In the genomic region with DNA sequence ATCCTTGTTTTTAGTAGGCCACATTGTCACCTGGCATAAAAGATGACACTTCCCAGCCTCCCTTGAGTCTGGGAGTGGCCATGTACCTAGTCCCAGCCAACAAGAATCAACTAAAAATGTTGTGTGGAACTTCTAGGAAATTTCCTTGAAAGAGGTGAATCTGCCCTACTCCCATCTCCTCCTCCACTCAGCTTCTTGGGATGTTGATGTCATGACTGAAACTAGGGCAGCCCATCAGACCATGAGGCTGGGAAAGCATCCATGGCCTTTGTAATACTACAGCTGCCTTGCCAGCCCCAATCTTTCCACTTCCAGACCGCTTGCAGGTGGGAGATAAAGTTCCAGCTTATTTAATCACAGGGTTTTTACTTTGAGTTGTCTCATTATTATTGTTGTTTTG, we compare ENCODE assay signal across 22 cellular contexts.
DNase-seq lines count a peak whose midpoint lies in the region; ATAC-seq and TF ChIP-seq lines count a peak whose summit lies in the region.
"Had no signal": no experiment of that assay in that cellular context is flagged by ENCODE, and none has a peak within 500 bp of the region (broad histone marks: within the 10 kb centered on the region; RNA-seq: fewer than 3 reads in every experiment).

No MANE protein-coding gene starts in this region.

- H3K27ac ChIP-seq in HEK293 (ENCODE audit: extremely low read depth, low read depth, low read length) (no peak overlapping the region), breast epithelium (peak overlapping the region; percentile 56 to 66), gastroesophageal sphincter (peak overlapping the region in 1 of 4 donors; percentile 30), PC-9 (no peak overlapping the region)
- H3K27ac ChIP-seq: epithelial cell of prostate, neural progenitor cell had no signal

- DNase-seq in breast epithelium (ENCODE audit: low spot score in 2 of 2) (no peak), omental fat pad (ENCODE audit: low spot score) (no peak), NCI-H748 treated with DMSO at 0.1 percent for 48 hours (lab: John Stamatoyannopoulos, UW) (no peak), PC-9 (no peak)
- DNase-seq: activated CD4-positive, alpha-beta memory T cell treated with anti-CD3 and anti-CD28 coated beads for 36 hours; activated gamma-delta T cell; activated naive CD8-positive, alpha-beta T cell treated with anti-CD3 and anti-CD28 coated beads, Interleukin-2, amount 50 U/mL, for 24 hours; CD4-positive, alpha-beta T cell; DMS 273 treated with DMSO at 0.1 percent for 48 hours; glutamatergic neuron; left colon; MG63; mucosa of descending colon; NCI-H1436 treated with DMSO at 0.1 percent for 48 hours; NCI-H2171 treated with DMSO at 0.1 percent for 48 hours; NCI-H526 had no signal

- TF ChIP-seq POLR2A in breast epithelium (IDR thresholded peaks at IDR 0.05) (no peak), gastroesophageal sphincter (IDR thresholded peaks at IDR 0.05) (no peak)

- H3K9me2 ChIP-seq in PC-9 (ENCODE audit: insufficient read depth): 0 out of 2 replicates have a peak, but pooled peaks cover under 1% of the 10 kb centered on the region

- intact Hi-C loops in breast epithelium (cut with DNase I; ENCODE audit: low total_unique reads) (no loop called here), PC-9 (cut with micrococcal nuclease; ENCODE audit: unreplicated experiment) (no loop called here)

- no peaks in the 10 kb centered on the region for H3F3A ChIP-seq in PC-9 (ENCODE audit: insufficient read depth, low read depth)

- no peaks in the 10 kb centered on the region for H4K20me1 ChIP-seq in PC-9 (ENCODE audit: insufficient read depth)

- no peaks in the 10 kb centered on the region for H3K4me1 ChIP-seq in HEK293 (ENCODE audit: control insufficient read depth, insufficient read depth, low read length)
- peaks cover 0 to 7% of the 10 kb centered on the region in 2 donors for H3K4me1 ChIP-seq in breast epithelium
- peaks cover 0 to 33% (median 0%) of the 10 kb centered on the region in 3 donors for H3K4me1 ChIP-seq in gastroesophageal sphincter
- no peaks in the 10 kb centered on the region for H3K4me1 ChIP-seq in PC-9 (replicated peaks; ENCODE audit: insufficient read depth)

- BruUV-seq in PC-9 (replicated peaks; lab: Mats Ljungman, UMichigan): no TSS peak

- H3K4me3 ChIP-seq in HEK293 (ENCODE audit: low read depth, low read length) (no peak overlapping the region), breast epithelium (no peak overlapping the region), gastroesophageal sphincter (no peak overlapping the region), PC-9 (no peak overlapping the region)
- H3K4me3 ChIP-seq: MG63, mucosa of descending colon, neural progenitor cell had no signal

- POLR2A ChIA-PET in HEK293 (lab: Yijun Ruan, JAX) (no interaction called here), PC-9 (lab: Charles Lee; ENCODE audit: unreplicated experiment) (no interaction called here)

- H3K79me2 ChIP-seq in PC-9 (ENCODE audit: low read depth): no peaks in the 10 kb centered on the region

- H3K36me3 ChIP-seq in HEK293 (ENCODE audit: control insufficient read depth in 2 of 2, insufficient read depth in 1 of 2, low read length in 2 of 2): no peaks in the 10 kb centered on the region
- no peaks in the 10 kb centered on the region for H3K36me3 ChIP-seq in breast epithelium
- H3K36me3 ChIP-seq in gastroesophageal sphincter: no peaks in the 10 kb centered on the region
- H3K36me3 ChIP-seq in PC-9 (ENCODE audit: low read depth): no peaks in the 10 kb centered on the region
- H3K36me3 ChIP-seq: MG63, neural progenitor cell had no signal

- CTCF ChIA-PET in HEK293 (lab: Yijun Ruan, JAX) (interaction anchor here (0.7 kb wide), 1 partner anchor 16 kb away, joined by 3 read pairs; no protein-coding TSS in a partner anchor), PC-9 (lab: Charles Lee) (no interaction called here)

- H2AFZ ChIP-seq in PC-9: no peak overlapping the region
- H2AFZ ChIP-seq: neural progenitor cell had no signal

- WGBS in gastroesophageal sphincter (ENCODE audit: low coverage in 1 of 2), 2 donors: 67 to 83% methylated on average over 1 of the region's 1 CpG

- TF ChIP-seq EP300 in gastroesophageal sphincter (IDR thresholded peaks at IDR 0.05): no peak

- no peak overlapping the region for H3K4me2 ChIP-seq in PC-9
- H3K4me2 ChIP-seq: neural progenitor cell had no signal

- ATAC-seq in gastroesophageal sphincter (peak; percentile 48), omental fat pad (ENCODE audit: low FRiP score) (peak; percentile 60), HG02763 (IDR thresholded peaks at IDR 0.05; ENCODE audit: unreplicated experiment) (no peak), HG03439 (IDR thresholded peaks at IDR 0.05; ENCODE audit: unreplicated experiment) (no peak)
- ATAC-seq: activated naive CD8-positive, alpha-beta T cell treated with anti-CD3 and anti-CD28 coated beads, Interleukin-2, amount 50 U/mL, for 24 hours; left colon; mucosa of descending colon had no signal

- TF ChIP-seq CTCF in HEK293 (tag by site-specific recombination; IDR thresholded peaks at IDR 0.05) (no peak), breast epithelium (IDR thresholded peaks at IDR 0.05) (no peak), gastroesophageal sphincter (IDR thresholded peaks at IDR 0.05) (no peak), omental fat pad (IDR thresholded peaks at IDR 0.05) (no peak), PC-9 (conservative IDR thresholded peaks at IDR 0.05) (no peak)

- H3K27me3 ChIP-seq in breast epithelium (no peaks in the 10 kb centered on the region), gastroesophageal sphincter (no peaks in the 10 kb centered on the region), PC-9 (ENCODE audit: insufficient read depth, low read depth) (no peaks in the 10 kb centered on the region)
- H3K27me3 ChIP-seq: MG63, neural progenitor cell had no signal

- H3K9me3 ChIP-seq in HEK293 (ENCODE audit: control insufficient read depth, insufficient read depth, low read depth, low read length) (no peaks in the 10 kb centered on the region), breast epithelium (no peaks in the 10 kb centered on the region), gastroesophageal sphincter (no peaks in the 10 kb centered on the region), PC-9 (ENCODE audit: insufficient read depth, low read depth) (no peaks in the 10 kb centered on the region)
- H3K9me3 ChIP-seq: MG63, mucosa of descending colon had no signal

TF ChIP-seq in HEK293, 187 proteins besides CTCF, POLR2A, EP300 and RAD21:
- TF ChIP-seq ZNF776 (tag by site-specific recombination; IDR thresholded peaks at IDR 0.05; ENCODE audit: borderline replicate concordance): no peak
- TF ChIP-seq, protein P1, sequence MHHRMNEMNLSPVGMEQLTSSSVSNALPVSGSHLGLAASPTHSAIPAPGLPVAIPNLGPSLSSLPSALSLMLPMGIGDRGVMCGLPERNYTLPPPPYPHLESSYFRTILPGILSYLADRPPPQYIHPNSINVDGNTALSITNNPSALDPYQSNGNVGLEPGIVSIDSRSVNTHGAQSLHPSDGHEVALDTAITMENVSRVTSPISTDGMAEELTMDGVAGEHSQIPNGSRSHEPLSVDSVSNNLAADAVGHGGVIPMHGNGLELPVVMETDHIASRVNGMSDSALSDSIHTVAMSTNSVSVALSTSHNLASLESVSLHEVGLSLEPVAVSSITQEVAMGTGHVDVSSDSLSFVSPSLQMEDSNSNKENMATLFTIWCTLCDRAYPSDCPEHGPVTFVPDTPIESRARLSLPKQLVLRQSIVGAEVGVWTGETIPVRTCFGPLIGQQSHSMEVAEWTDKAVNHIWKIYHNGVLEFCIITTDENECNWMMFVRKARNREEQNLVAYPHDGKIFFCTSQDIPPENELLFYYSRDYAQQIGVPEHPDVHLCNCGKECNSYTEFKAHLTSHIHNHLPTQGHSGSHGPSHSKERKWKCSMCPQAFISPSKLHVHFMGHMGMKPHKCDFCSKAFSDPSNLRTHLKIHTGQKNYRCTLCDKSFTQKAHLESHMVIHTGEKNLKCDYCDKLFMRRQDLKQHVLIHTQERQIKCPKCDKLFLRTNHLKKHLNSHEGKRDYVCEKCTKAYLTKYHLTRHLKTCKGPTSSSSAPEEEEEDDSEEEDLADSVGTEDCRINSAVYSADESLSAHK (tag by site-specific recombination; IDR thresholded peaks at IDR 0.05): no peak
- TF ChIP-seq, protein P2, sequence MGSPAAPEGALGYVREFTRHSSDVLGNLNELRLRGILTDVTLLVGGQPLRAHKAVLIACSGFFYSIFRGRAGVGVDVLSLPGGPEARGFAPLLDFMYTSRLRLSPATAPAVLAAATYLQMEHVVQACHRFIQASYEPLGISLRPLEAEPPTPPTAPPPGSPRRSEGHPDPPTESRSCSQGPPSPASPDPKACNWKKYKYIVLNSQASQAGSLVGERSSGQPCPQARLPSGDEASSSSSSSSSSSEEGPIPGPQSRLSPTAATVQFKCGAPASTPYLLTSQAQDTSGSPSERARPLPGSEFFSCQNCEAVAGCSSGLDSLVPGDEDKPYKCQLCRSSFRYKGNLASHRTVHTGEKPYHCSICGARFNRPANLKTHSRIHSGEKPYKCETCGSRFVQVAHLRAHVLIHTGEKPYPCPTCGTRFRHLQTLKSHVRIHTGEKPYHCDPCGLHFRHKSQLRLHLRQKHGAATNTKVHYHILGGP (tag by site-specific recombination; IDR thresholded peaks at IDR 0.05): peak; percentile 82
- TF ChIP-seq EGR2 (tag by site-specific recombination; IDR thresholded peaks at IDR 0.05; ENCODE audit: low read depth): no peak
- no peak for TF ChIP-seq ZNF510 (tag by site-specific recombination; IDR thresholded peaks at IDR 0.05; ENCODE audit: insufficient replicate concordance)

Comparison
In these comparisons a context has a peak if more than half of its experiments do, and no peak if none do; other contexts are left out.
1. H3K27ac ChIP-seq: peak in breast epithelium (2 of 2); none in HEK293 (single experiment) and PC-9 (single experiment).
2. ATAC-seq: peak in gastroesophageal sphincter (single experiment) and omental fat pad (single experiment); none in HG02763 (single experiment) and HG03439 (single experiment).